13 cellular contexts compared by ENCODE assay signal in genomic region chr12:67512061-67512460, GRCh38.
"Had no signal": no experiment of that assay in that cellular context is flagged by ENCODE, and none has a peak within 500 bp of the region (broad histone marks: within the 10 kb centered on the region; RNA-seq: fewer than 3 reads in every experiment).

No MANE protein-coding gene starts in this region.

- H3K36me3 Mint-ChIP-seq: memory B cell had no signal

- H3K9me3 Mint-ChIP-seq: activated naive CD4-positive, alpha-beta T cell treated with anti-CD3 and anti-CD28 coated beads, Interleukin-2, amount 10 ng/mL, durations not matched to agents 7 days and 5 days; endodermal cell; memory B cell; nephron had no signal

- H3K27me3 Mint-ChIP-seq: memory B cell had no signal

- DNase-seq: activated CD4-positive, alpha-beta T cell treated with anti-CD3 and anti-CD28 coated beads, Interleukin-2, amount 10 ng/mL, durations not matched to agents 7 days and 5 days; activated CD4-positive, CD25-positive, alpha-beta regulatory T cell; activated naive CD4-positive, alpha-beta T cell treated with anti-CD3 and anti-CD28 coated beads, Interleukin-2, amount 10 ng/mL, durations not matched to agents 7 days and 5 days; adrenal gland; brain microvascular endothelial cell; cerebellar nuclear complex; endodermal cell; left lung; stimulated activated CD4-positive, alpha-beta T cell treated with anti-CD3 and anti-CD28 coated beads, Interleukin-2, amount 100 ng/mL, for 48 hours; stimulated activated naive CD8-positive, alpha-beta T cell treated with anti-CD3 and anti-CD28 coated beads, Interleukin-15, Interleukin-2, amounts not matched to agents 100 U/mL and 50 U/mL, for 24 hours had no signal

- H3K9me3 ChIP-seq: adrenal gland, left lung had no signal

- H3K4me3 ChIP-seq: adrenal gland, left lung had no signal

- H3K27ac Mint-ChIP-seq: activated CD4-positive, alpha-beta T cell treated with anti-CD3 and anti-CD28 coated beads, Interleukin-2, amount 10 ng/mL, durations not matched to agents 7 days and 5 days; activated naive CD4-positive, alpha-beta T cell treated with anti-CD3 and anti-CD28 coated beads, Interleukin-2, amount 10 ng/mL, durations not matched to agents 7 days and 5 days; activated T-helper 2 cell treated with anti-CD3 and anti-CD28 coated beads, Interferon-gamma antibody, Interleukin-2, Interleukin-4, amounts not matched to agents 10 μg/mL and 5 μg/mL and 100 μg/mL, durations not matched to agents 14 hours and 24 hours and 36 hours; endodermal cell; memory B cell had no signal

- H3K27ac ChIP-seq: adrenal gland, brain microvascular endothelial cell, left lung had no signal

- H3K27me3 ChIP-seq: adrenal gland, brain microvascular endothelial cell, left lung had no signal

- H3K4me3 Mint-ChIP-seq: activated CD4-positive, alpha-beta T cell treated with anti-CD3 and anti-CD28 coated beads, Interleukin-2, amount 10 ng/mL, durations not matched to agents 7 days and 5 days; activated naive CD4-positive, alpha-beta T cell treated with anti-CD3 and anti-CD28 coated beads, Interleukin-2, amount 10 ng/mL, durations not matched to agents 7 days and 5 days; endodermal cell; memory B cell; nephron had no signal

- H3K4me1 ChIP-seq: adrenal gland, left lung had no signal

- H3K36me3 ChIP-seq: adrenal gland, brain microvascular endothelial cell, left lung had no signal

- ATAC-seq: left lung; stimulated activated naive CD8-positive, alpha-beta T cell treated with anti-CD3 and anti-CD28 coated beads, Interleukin-15, Interleukin-2, amounts not matched to agents 100 U/mL and 50 U/mL, for 24 hours had no signal
